ENCODE assay signal across 1 cellular context in the genomic region with DNA sequence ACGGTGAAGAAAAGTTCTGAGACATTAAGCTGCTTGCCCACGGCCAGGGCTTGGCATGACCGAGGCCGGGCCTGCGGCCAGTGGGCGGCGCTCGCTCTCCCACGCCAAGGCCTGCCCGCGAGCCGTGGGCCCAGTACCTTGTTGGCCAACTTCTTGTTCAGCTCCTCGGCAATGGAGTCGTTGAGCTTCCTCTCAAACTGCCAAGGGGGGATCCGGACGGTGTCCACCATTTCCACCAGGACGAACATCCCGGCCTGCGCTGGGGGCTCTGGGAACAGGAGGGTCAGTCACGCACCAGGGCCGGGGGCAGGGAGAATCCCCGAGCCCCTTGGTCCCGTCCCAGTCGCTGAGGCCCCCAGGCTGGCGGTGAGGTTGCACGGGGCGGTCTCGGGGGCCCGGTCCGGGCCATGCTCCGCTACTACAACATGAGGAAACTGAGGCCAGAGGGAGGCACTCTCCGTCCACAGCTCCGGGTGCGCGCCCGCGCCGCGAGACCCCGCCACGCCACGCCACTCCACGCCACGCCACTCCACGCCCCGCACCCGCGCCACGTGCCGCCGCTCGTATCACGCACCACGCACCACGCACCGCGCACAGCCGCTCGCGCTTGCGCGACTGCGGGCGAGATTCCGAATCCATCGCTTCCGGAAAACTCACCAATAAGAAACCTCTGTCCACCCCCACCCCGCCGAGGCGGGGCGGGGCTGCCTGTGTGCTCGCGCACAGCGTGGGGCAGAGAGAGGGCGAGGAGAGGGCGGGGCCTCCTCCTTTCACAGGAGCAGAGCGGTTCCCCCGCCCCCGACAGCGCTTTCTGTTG.
A peak's percentile ranks its signal among the peaks of the same experiment; 100 is the strongest.
TF ChIP-seq lines count a peak whose summit lies in the region.

A gene with protein sequence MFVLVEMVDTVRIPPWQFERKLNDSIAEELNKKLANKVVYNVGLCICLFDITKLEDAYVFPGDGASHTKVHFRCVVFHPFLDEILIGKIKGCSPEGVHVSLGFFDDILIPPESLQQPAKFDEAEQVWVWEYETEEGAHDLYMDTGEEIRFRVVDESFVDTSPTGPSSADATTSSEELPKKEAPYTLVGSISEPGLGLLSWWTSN (minus strand): TSS at position 617 of the 817 bp plus-strand sequence. CDS start 369 bp downstream, at position 248.

TF ChIP-seq in GM23338, 12 proteins besides CTCF, POLR2A, EP300 and RAD21 (continued from another document):
- TF ChIP-seq, protein P1, sequence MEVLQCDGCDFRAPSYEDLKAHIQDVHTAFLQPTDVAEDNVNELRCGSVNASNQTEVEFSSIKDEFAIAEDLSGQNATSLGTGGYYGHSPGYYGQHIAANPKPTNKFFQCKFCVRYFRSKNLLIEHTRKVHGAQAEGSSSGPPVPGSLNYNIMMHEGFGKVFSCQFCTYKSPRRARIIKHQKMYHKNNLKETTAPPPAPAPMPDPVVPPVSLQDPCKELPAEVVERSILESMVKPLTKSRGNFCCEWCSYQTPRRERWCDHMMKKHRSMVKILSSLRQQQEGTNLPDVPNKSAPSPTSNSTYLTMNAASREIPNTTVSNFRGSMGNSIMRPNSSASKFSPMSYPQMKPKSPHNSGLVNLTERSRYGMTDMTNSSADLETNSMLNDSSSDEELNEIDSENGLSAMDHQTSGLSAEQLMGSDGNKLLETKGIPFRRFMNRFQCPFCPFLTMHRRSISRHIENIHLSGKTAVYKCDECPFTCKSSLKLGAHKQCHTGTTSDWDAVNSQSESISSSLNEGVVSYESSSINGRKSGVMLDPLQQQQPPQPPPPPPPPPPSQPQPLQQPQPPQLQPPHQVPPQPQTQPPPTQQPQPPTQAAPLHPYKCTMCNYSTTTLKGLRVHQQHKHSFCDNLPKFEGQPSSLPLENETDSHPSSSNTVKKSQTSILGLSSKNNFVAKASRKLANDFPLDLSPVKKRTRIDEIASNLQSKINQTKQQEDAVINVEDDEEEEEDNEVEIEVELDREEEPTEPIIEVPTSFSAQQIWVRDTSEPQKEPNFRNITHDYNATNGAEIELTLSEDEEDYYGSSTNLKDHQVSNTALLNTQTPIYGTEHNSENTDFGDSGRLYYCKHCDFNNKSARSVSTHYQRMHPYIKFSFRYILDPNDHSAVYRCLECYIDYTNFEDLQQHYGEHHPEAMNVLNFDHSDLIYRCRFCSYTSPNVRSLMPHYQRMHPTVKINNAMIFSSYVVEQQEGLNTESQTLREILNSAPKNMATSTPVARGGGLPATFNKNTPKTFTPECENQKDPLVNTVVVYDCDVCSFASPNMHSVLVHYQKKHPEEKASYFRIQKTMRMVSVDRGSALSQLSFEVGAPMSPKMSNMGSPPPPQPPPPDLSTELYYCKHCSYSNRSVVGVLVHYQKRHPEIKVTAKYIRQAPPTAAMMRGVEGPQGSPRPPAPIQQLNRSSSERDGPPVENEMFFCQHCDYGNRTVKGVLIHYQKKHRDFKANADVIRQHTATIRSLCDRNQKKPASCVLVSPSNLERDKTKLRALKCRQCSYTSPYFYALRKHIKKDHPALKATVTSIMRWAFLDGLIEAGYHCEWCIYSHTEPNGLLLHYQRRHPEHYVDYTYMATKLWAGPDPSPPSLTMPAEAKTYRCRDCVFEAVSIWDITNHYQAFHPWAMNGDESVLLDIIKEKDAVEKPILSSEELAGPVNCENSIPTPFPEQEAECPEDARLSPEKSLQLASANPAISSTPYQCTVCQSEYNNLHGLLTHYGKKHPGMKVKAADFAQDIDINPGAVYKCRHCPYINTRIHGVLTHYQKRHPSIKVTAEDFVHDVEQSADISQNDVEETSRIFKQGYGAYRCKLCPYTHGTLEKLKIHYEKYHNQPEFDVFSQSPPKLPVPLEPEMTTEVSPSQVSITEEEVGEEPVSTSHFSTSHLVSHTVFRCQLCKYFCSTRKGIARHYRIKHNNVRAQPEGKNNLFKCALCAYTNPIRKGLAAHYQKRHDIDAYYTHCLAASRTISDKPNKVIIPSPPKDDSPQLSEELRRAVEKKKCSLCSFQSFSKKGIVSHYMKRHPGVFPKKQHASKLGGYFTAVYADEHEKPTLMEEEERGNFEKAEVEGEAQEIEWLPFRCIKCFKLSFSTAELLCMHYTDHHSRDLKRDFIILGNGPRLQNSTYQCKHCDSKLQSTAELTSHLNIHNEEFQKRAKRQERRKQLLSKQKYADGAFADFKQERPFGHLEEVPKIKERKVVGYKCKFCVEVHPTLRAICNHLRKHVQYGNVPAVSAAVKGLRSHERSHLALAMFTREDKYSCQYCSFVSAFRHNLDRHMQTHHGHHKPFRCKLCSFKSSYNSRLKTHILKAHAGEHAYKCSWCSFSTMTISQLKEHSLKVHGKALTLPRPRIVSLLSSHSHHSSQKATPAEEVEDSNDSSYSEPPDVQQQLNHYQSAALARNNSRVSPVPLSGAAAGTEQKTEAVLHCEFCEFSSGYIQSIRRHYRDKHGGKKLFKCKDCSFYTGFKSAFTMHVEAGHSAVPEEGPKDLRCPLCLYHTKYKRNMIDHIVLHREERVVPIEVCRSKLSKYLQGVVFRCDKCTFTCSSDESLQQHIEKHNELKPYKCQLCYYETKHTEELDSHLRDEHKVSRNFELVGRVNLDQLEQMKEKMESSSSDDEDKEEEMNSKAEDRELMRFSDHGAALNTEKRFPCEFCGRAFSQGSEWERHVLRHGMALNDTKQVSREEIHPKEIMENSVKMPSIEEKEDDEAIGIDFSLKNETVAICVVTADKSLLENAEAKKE (CRISPR knock-in tag; IDR thresholded peaks at IDR 0.05): no peak
- TF ChIP-seq ZNF114 (CRISPR knock-in tag; IDR thresholded peaks at IDR 0.05) (no peak), POLR2AphosphoS5 (IDR thresholded peaks at IDR 0.05; ENCODE audit: low read depth) (peak; percentile 73), JUNB (IDR thresholded peaks at IDR 0.05; ENCODE audit: unreplicated experiment) (no peak), CREB1 (CRISPR knock-in tag; IDR thresholded peaks at IDR 0.05; ENCODE audit: low read depth) (peak; percentile 43; the same call in 1 of the 2 replicates)
TF ChIP-seq in GM23338: peak in this region for 2.
